Comparison of ENCODE assay signal across 8 cellular contexts in genomic region chr1:241990040-241990439, GRCh38. TPM values are rescaled to one million over a fixed set of nuclear protein-coding genes. Genes with fewer than 3 reads are reported as not detected.
DNase-seq lines count a peak whose midpoint lies in the region; ATAC-seq and TF ChIP-seq lines count a peak whose summit lies in the region.

No MANE protein-coding gene starts in this region.

- peaks cover 0 to 2% (median 0%) of the 10 kb centered on the region in 4 donors for H3K4me1 Mint-ChIP-seq in naive thymus-derived CD8-positive, alpha-beta T cell

- DNase-seq in Ammon's horn (ENCODE audit: low spot score) (peak; percentile 59), NCI-H2171 (lab: John Stamatoyannopoulos, UW) (peak; percentile 64), epithelial cell of proximal tubule (ENCODE audit: low read depth) (peak; percentile 93), mucosa of gallbladder (ENCODE audit: low spot score) (peak; percentile 76), DMS153 (lab: John Stamatoyannopoulos, UW) (no peak), CD1c-positive myeloid dendritic cell (ENCODE audit: extremely low spot score) (no peak)
- DNase-seq in naive thymus-derived CD8-positive, alpha-beta T cell, result no peak
- no peak for DNase-seq in NK-92 treated with Interleukin-12 subunit alpha and Interleukin-12 subunit beta, amount 100 ng/mL, for 24 hours (lab: John Stamatoyannopoulos, UW)

- H3K4me3 Mint-ChIP-seq in naive thymus-derived CD8-positive, alpha-beta T cell, result no peak overlapping the region

- H3K36me3 Mint-ChIP-seq in naive thymus-derived CD8-positive, alpha-beta T cell, result no peaks in the 10 kb centered on the region

- ATAC-seq in naive thymus-derived CD8-positive, alpha-beta T cell, result no peak

- peaks cover 0 to 21% (median 7%) of the 10 kb centered on the region in 5 donors for H3K27me3 Mint-ChIP-seq in naive thymus-derived CD8-positive, alpha-beta T cell

- TF ChIP-seq CTCF in epithelial cell of proximal tubule (conservative IDR thresholded peaks at IDR 0.05; ENCODE audit: low read depth, low read length), result no peak

- H3K4me3 ChIP-seq in epithelial cell of proximal tubule (ENCODE audit: low read depth, low read length), result no peak overlapping the region

- POLR2A ChIA-PET in naive thymus-derived CD8-positive, alpha-beta T cell (lab: Charles Lee), result no interaction called here

- no peaks in the 10 kb centered on the region for H3K9me3 Mint-ChIP-seq in naive thymus-derived CD8-positive, alpha-beta T cell

- H3K27ac Mint-ChIP-seq in naive thymus-derived CD8-positive, alpha-beta T cell, result no peak overlapping the region

RNA-seq across cellular contexts. Expression of gene MAP1LC3C, which starts 8.9 kb away (rescaled TPM):
- 0.12 TPM in 1 of 2 replicates, not detected in the other for total RNA-seq in epithelial cell of proximal tubule
- total RNA-seq in mucosa of gallbladder, result 1.2 TPM
- total RNA-seq in naive thymus-derived CD8-positive, alpha-beta T cell, result not detected
- not detected for polyA plus RNA-seq in naive thymus-derived CD8-positive, alpha-beta T cell

RNA-seq across cellular contexts. Expression of gene BECN2, which starts 32.5 kb away (rescaled TPM):
- total RNA-seq in epithelial cell of proximal tubule, result not detected in 2 replicates
- total RNA-seq in mucosa of gallbladder, result not detected
- not detected for total RNA-seq in naive thymus-derived CD8-positive, alpha-beta T cell
- not detected for polyA plus RNA-seq in naive thymus-derived CD8-positive, alpha-beta T cell

Comparison
In these comparisons a context has a peak if more than half of its experiments do, and no peak if none do; other contexts are left out.
1. DNase-seq: peak in Ammon's horn (single experiment), NCI-H2171 (single experiment), epithelial cell of proximal tubule (single experiment) and mucosa of gallbladder (single experiment); none in DMS153 (single experiment), CD1c-positive myeloid dendritic cell (single experiment), naive thymus-derived CD8-positive, alpha-beta T cell (0 of 10) and NK-92 treated with Interleukin-12 subunit alpha and Interleukin-12 subunit beta, amount 100 ng/mL, for 24 hours (single experiment).